16 cellular contexts compared by ENCODE assay signal in the genomic region with DNA sequence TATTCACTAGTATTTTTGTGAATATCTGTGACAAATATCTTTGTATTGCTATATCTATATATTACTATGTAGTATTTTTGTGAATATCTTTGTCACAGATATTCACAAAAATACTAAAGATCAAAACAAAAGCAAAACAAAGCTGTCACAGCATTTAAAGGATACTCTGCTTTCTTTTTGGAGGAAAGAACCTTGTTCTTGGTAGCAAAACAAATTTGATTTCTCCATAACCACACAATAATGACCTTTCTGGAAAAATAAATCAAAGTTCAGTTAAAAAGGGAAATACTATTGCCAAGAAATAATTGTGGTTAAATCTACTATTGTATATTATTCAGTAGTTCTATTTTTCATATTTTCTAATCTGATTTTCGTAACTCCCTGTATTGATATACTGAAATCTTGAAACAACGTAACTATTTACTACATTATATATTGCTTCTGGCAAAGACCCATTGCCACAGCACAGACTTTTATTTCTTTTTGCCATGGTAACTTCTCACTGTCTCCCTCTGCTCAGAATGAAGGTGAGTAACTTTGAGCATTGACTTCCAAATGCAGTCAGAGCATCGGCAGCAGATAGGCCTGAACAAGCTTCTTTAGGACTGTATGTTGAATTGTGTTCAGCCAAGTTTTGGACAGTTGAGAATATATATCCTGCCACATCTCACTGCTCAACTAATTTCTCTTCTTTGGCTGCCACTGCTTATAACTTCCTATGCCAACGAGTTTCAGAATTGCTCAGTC.
"Had no signal": no experiment of that assay in that cellular context is flagged by ENCODE, and none has a peak within 500 bp of the region (broad histone marks: within the 10 kb centered on the region; RNA-seq: fewer than 3 reads in every experiment).

No MANE protein-coding gene starts in this region.

- ATAC-seq: foreskin keratinocyte; left cardiac atrium; left ventricle myocardium superior; mucosa of descending colon; naive thymus-derived CD8-positive, alpha-beta T cell; right cardiac atrium; stimulated activated memory B cell treated with anti-CD40 and anti-IgM and Interleukin-4, amounts not matched to agents 10 μg/mL and 1 μg/mL and 100 μg/mL, for 72 hours; stimulated activated naive CD8-positive, alpha-beta T cell treated with anti-CD3 and anti-CD28 coated beads, Interleukin-15, amount 100 ng/mL, for 72 hours; upper lobe of right lung had no signal

- H3K9me3 ChIP-seq: esophagus squamous epithelium, mucosa of descending colon, neutrophil, testis, upper lobe of right lung, vagina had no signal

- H3K4me1 ChIP-seq: esophagus squamous epithelium, foreskin keratinocyte, testis, upper lobe of right lung, vagina had no signal

- H3K27me3 ChIP-seq: esophagus squamous epithelium, foreskin keratinocyte, neutrophil, testis, tibial nerve, upper lobe of right lung, vagina had no signal

- H3K27ac ChIP-seq: esophagus squamous epithelium, foreskin keratinocyte, neutrophil, testis, upper lobe of right lung, vagina had no signal

- H3K36me3 ChIP-seq: esophagus squamous epithelium, neutrophil, tibial nerve, upper lobe of right lung, vagina had no signal

- DNase-seq: esophagus squamous epithelium; kidney; left cardiac atrium; left ventricle myocardium superior; mucosa of descending colon; naive thymus-derived CD8-positive, alpha-beta T cell; right cardiac atrium; stimulated activated CD4-positive, alpha-beta T cell treated with anti-CD3 and anti-CD28 coated beads, Interleukin-4, amount 100 ng/mL, for 24 hours; stimulated activated naive CD8-positive, alpha-beta T cell treated with anti-CD3 and anti-CD28 coated beads, Interleukin-15, amount 100 ng/mL, for 72 hours; testis; upper lobe of right lung had no signal

- H3K4me3 ChIP-seq: esophagus squamous epithelium, mucosa of descending colon, testis, tibial nerve, upper lobe of right lung, vagina had no signal
